10 cellular contexts compared by ENCODE assay signal in genomic region chr2:118056165-118056534, GRCh38. TPM values are rescaled to one million over a fixed set of nuclear protein-coding genes. Genes with fewer than 3 reads are reported as not detected.
DNase-seq lines count a peak whose midpoint lies in the region; ATAC-seq, FAIRE-seq and TF ChIP-seq lines count a peak whose summit lies in the region.
"Had no signal": no experiment of that assay in that cellular context is flagged by ENCODE, and none has a peak within 500 bp of the region (broad histone marks: within the 10 kb centered on the region; RNA-seq: fewer than 3 reads in every experiment).

No MANE protein-coding gene starts in this region.

- H3K9ac ChIP-seq in GM12878 (ENCODE audit: control insufficient read depth, insufficient read depth, low read length): no peak overlapping the region

- POLR2A ChIA-PET in GM12878 (lab: Charles Lee): interaction anchor here (1.2 to 1.5 kb wide), 3 partner anchors 10 to 35 kb away, joined by 4 to 6 read pairs (median 6); partner anchors contain the start of gene INSIG2

- no TSS peak for BruUV-seq in GM12878 (replicated peaks; lab: Mats Ljungman, UMichigan)

- TF ChIP-seq CTCF in DOHH2 (IDR thresholded peaks at IDR 0.05; ENCODE audit: low read depth, low read length, poor library complexity, severe bottlenecking): no peak
- no peak for TF ChIP-seq CTCF in GM12878 (IDR thresholded peaks at IDR 0.05 in 2 of 3, conservative IDR thresholded peaks at IDR 0.05 in 1 of 3; ENCODE audit: control insufficient read depth in 2 of 3, extremely low read depth in 1 of 3, insufficient read depth in 1 of 3, low read depth in 3 of 3, low read length in 3 of 3)

- H3K4me3 ChIP-seq in DOHH2 (ENCODE audit: low read length) (peak overlapping the region; percentile 67), GM12878 (peak overlapping the region; percentile 56)

- H3K27ac Mint-ChIP-seq in activated naive CD8-positive, alpha-beta T cell treated with anti-CD3 and anti-CD28 coated beads for 36 hours: no peak overlapping the region

- CTCF ChIA-PET in GM12878 (lab: Yijun Ruan, JAX): interaction anchor here (1.0 to 19.8 kb wide), 6 partner anchors 7 to 240 kb away, joined by 3 to 626 read pairs (median 7); partner anchors contain the start of gene INSIG2

- H3K9me3 ChIP-seq in DOHH2 (ENCODE audit: control insufficient read depth, insufficient read depth, low read length) (no peaks in the 10 kb centered on the region), GM12878 (replicated peaks; ENCODE audit: control insufficient read depth, insufficient read depth, low read length) (no peaks in the 10 kb centered on the region)

- peaks cover 17% of the 10 kb centered on the region for H3F3A ChIP-seq in DOHH2 (ENCODE audit: control insufficient read depth, insufficient read depth)

- peak; percentile 90 for ATAC-seq in GM19468 (IDR thresholded peaks at IDR 0.05; ENCODE audit: extremely low read depth, unreplicated experiment)
- peak; percentile 95 for ATAC-seq in HG03139 (IDR thresholded peaks at IDR 0.05; ENCODE audit: unreplicated experiment)
- peak; percentile 92 for ATAC-seq in GM12878

- H3K36me3 Mint-ChIP-seq in activated naive CD8-positive, alpha-beta T cell treated with anti-CD3 and anti-CD28 coated beads for 36 hours: no peaks in the 10 kb centered on the region

- TF ChIP-seq EP300 in GM12878 (IDR thresholded peaks at IDR 0.05; ENCODE audit: borderline replicate concordance in 1 of 2, control insufficient read depth in 1 of 2, low read depth in 2 of 2, low read length in 2 of 2): peak; percentile 72 to 90

- peak; percentile 86 for DNase-seq in GM12878 (ENCODE audit: low read depth, low spot score)
- no peak for DNase-seq in stimulated activated CD4-positive, alpha-beta T cell treated with anti-CD3 and anti-CD28 coated beads, Interleukin-2, amount 100 ng/mL, for 24 hours
- DNase-seq in erythroblast (lab: John Stamatoyannopoulos, UW): no peak
- no peak for DNase-seq in activated naive CD8-positive, alpha-beta T cell treated with anti-CD3 and anti-CD28 coated beads for 36 hours
- DNase-seq in posterior cingulate gyrus: no peak
- DNase-seq: SW 1271 had no signal

- H3K36me3 ChIP-seq in DOHH2 (ENCODE audit: control insufficient read depth, low read length): no peaks in the 10 kb centered on the region
- no peaks in the 10 kb centered on the region for H3K36me3 ChIP-seq in GM12878 (ENCODE audit: control insufficient read depth in 2 of 2, insufficient read depth in 2 of 2, low read length in 1 of 2)

- H3K4me3 Mint-ChIP-seq in activated naive CD8-positive, alpha-beta T cell treated with anti-CD3 and anti-CD28 coated beads for 36 hours: no peak overlapping the region

- TF ChIP-seq RAD21 in GM12878 (IDR thresholded peaks at IDR 0.05; ENCODE audit: insufficient read depth, low read depth, low read length): no peak

- H3K4me1 ChIP-seq in DOHH2 (ENCODE audit: control insufficient read depth, low read length) (peaks cover 70% of the 10 kb centered on the region), GM12878 (ENCODE audit: control insufficient read depth, insufficient read depth, low read length) (peaks cover 39% of the 10 kb centered on the region)

- H3K27me3 Mint-ChIP-seq in activated naive CD8-positive, alpha-beta T cell treated with anti-CD3 and anti-CD28 coated beads for 36 hours: peaks cover 62% of the 10 kb centered on the region

- H3K9me3 Mint-ChIP-seq in activated naive CD8-positive, alpha-beta T cell treated with anti-CD3 and anti-CD28 coated beads for 36 hours: no peaks in the 10 kb centered on the region

- peak overlapping the region; percentile 44 for H2AFZ ChIP-seq in GM12878 (ENCODE audit: control insufficient read depth, low read depth, low read length)

- H3K27ac ChIP-seq in DOHH2 (ENCODE audit: low read depth, low read length) (peak overlapping the region; percentile 94), GM12878 (ENCODE audit: control insufficient read depth, insufficient read depth) (peak overlapping the region; percentile 73)
- H3K27ac ChIP-seq: C4-2B had no signal

- no peaks in the 10 kb centered on the region for H3K27me3 ChIP-seq in DOHH2 (ENCODE audit: control insufficient read depth, low read length)
- H3K27me3 ChIP-seq in GM12878 (replicated peaks in 1 of 2; ENCODE audit: control insufficient read depth in 2 of 2, insufficient read depth in 2 of 2, low read length in 1 of 2): no peaks in the 10 kb centered on the region

- SMC1A ChIA-PET in GM12878 (lab: Charles Lee; ENCODE audit: uncharacterized antibody, unreplicated experiment): interaction anchor here (0.6 to 11.4 kb wide), 7 partner anchors 7 to 67 kb away, joined by 3 to 358 read pairs (median 5); partner anchors contain the start of gene INSIG2

- H3K4me1 Mint-ChIP-seq in activated naive CD8-positive, alpha-beta T cell treated with anti-CD3 and anti-CD28 coated beads for 36 hours: peaks cover 8% of the 10 kb centered on the region

- FAIRE-seq in GM12878 (lab: Jason Lieb, UNC): peak; percentile 35

- H4K20me1 ChIP-seq in DOHH2 (ENCODE audit: control insufficient read depth, insufficient read depth, low read depth, low read length): no peaks in the 10 kb centered on the region
- H4K20me1 ChIP-seq in GM12878 (ENCODE audit: control insufficient read depth, insufficient read depth): no peaks in the 10 kb centered on the region; the same call in 1 of the 2 replicates

- intact Hi-C loops in GM12878 (cut with micrococcal nuclease; ENCODE audit: unreplicated experiment): loop anchor here (5.0 kb wide), 1 partner anchor 131 kb away; no protein-coding TSS in a partner anchor
- intact Hi-C loops in posterior cingulate gyrus (cut with DNase I): no loop called here

- RAD21 ChIA-PET in GM12878 (lab: Charles Lee; ENCODE audit: unreplicated experiment): interaction anchor here (0.7 to 3.1 kb wide), 8 partner anchors 9 to 826 kb away, joined by 3 to 48 read pairs (median 5); partner anchors contain the start of gene INSIG2

- TF ChIP-seq POLR2A in GM12878 (IDR thresholded peaks at IDR 0.05; ENCODE audit: low read depth, low read length): no peak
- no peak for TF ChIP-seq POLR2A in erythroblast (IDR thresholded peaks at IDR 0.05; ENCODE audit: low read length)

- no peaks in the 10 kb centered on the region for H3K79me2 ChIP-seq in DOHH2 (ENCODE audit: control insufficient read depth, low read length)
- H3K79me2 ChIP-seq in GM12878 (ENCODE audit: control insufficient read depth, insufficient read depth, low read length): no peaks in the 10 kb centered on the region

- in situ Hi-C loops in GM12878 (cut with MboI): no loop called here

- WGBS in GM12878 (ENCODE audit: insufficient coverage, insufficient replicate concordance, low lambda C conversion rate, missing lambda C conversion rate): 2% methylated on average over 3 of the region's 3 CpGs

- no peaks in the 10 kb centered on the region for H3K9me2 ChIP-seq in DOHH2 (replicated peaks; ENCODE audit: control insufficient read depth, low read length)

- peak overlapping the region; percentile 83 for H3K4me2 ChIP-seq in DOHH2 (ENCODE audit: low read length)
- peak overlapping the region; percentile 92 for H3K4me2 ChIP-seq in GM12878 (ENCODE audit: control insufficient read depth, insufficient read depth)

TF ChIP-seq in GM12878, 131 proteins besides CTCF, POLR2A, EP300 and RAD21 (continues in another document):
- TF ChIP-seq CREB1 (IDR thresholded peaks at IDR 0.05; ENCODE audit: low read depth) (0 out of 2 replicates have a peak, but pooled peaks have one; percentile 12), TBL1XR1 (IDR thresholded peaks at IDR 0.05; ENCODE audit: low read depth, low read length) (0 out of 2 replicates have a peak, but pooled peaks have one; percentile 42), IRF4 (IDR thresholded peaks at IDR 0.05; ENCODE audit: low read depth, low read length) (peak; percentile 93), ZNF24 (IDR thresholded peaks at IDR 0.05) (peak; percentile 49; the same call in 1 of the 2 replicates), NFIC (IDR thresholded peaks at IDR 0.05; ENCODE audit: low read depth, low read length) (peak; percentile 28)

RNA-seq across cellular contexts. Expression of gene INSIG2, which starts 32.1 kb away (rescaled TPM):
- total RNA-seq in GM12878 (2013; cell fraction: nucleolus; rRNA removed): 103 and 109 TPM in 2 replicates
- total RNA-seq in GM12878 (2014; rRNA removed): 4.9 and 6.4 TPM in 2 replicates
- 4.9 and 5.4 TPM in 2 replicates for total RNA-seq in GM12878 (2014; rRNA removed; fragmentation: Illumina TruSeq; extraction: Trizol)
- total RNA-seq in GM12878 (2021): 9.3 and 9.7 TPM in 2 replicates
- polyA plus RNA-seq in GM12878 (2011; ENCODE audit: low read depth): 24.6 TPM
- polyA plus RNA-seq in GM12878 (2011; rRNA removed): 92.7 and 119 TPM in 2 replicates
- 23.0 and 39.4 TPM in 2 replicates for polyA plus RNA-seq in GM12878 (2011; cell fraction: cytosol; rRNA removed)
- 26.6 and 39.5 TPM in 2 replicates for polyA plus RNA-seq in GM12878 (2011; cell fraction: nucleus; rRNA removed)
- 33.5 and 66.6 TPM in 2 replicates for polyA plus RNA-seq in GM12878 (2012)
- polyA plus RNA-seq in GM12878 (2014; fragmentation: Illumina TruSeq; extraction: Trizol): 8.7 and 11.2 TPM in 2 replicates
- polyA plus RNA-seq in GM12878 (2014; fragmentation: Nextera tagmentation; extraction: Ambion mirVana): 10 to 100 TPM; 14.2 to 15.6 TPM
- 9.1 and 10.0 TPM in 2 replicates for polyA plus RNA-seq in GM12878 (2014; rRNA removed)
- 10 to 100 TPM; 19.0 to 21.7 TPM for polyA plus RNA-seq in GM12878 (2016; fragmentation: Nextera tagmentation; extraction: Ambion mirVana)
- polyA minus RNA-seq in GM12878 (2011; rRNA and poly(A)+ RNA removed): 37.0 and 57.6 TPM in 2 replicates
- polyA minus RNA-seq in GM12878 (2011; cell fraction: cytosol; rRNA and poly(A)+ RNA removed): 14.3 and 19.6 TPM in 2 replicates
- polyA minus RNA-seq in GM12878 (2011; cell fraction: nucleus; rRNA and poly(A)+ RNA removed): 28.3 and 35.3 TPM in 2 replicates
- 10 to 100 TPM; 31.8 to 35.3 TPM for total RNA-seq in activated naive CD8-positive, alpha-beta T cell treated with anti-CD3 and anti-CD28 coated beads for 36 hours

RNA-seq across cellular contexts. Expression of gene CCDC93, which starts 42.3 kb away (rescaled TPM):
- total RNA-seq in GM12878 (2013; cell fraction: nucleolus; rRNA removed): 95.8 and 133 TPM in 2 replicates
- total RNA-seq in GM12878 (2014; rRNA removed) (13.8 and 18.1 TPM in 2 replicates), GM12878 (2014; rRNA removed; fragmentation: Illumina TruSeq; extraction: Trizol) (16.3 and 17.4 TPM in 2 replicates), GM12878 (2021) (15.8 and 17.1 TPM in 2 replicates)
- polyA plus RNA-seq in GM12878 (2011; ENCODE audit: low read depth): 8.9 TPM
- polyA plus RNA-seq in GM12878 (2011; rRNA removed) (27.2 and 27.6 TPM in 2 replicates), GM12878 (2014; fragmentation: Illumina TruSeq; extraction: Trizol) (14.3 and 20.7 TPM in 2 replicates), GM12878 (2014; fragmentation: Nextera tagmentation; extraction: Ambion mirVana) (1 to 10 TPM; 3.6 to 4.0 TPM), GM12878 (2014; rRNA removed) (12.2 and 14.4 TPM in 2 replicates), GM12878 (2016; fragmentation: Nextera tagmentation; extraction: Ambion mirVana) (10 to 100 TPM; 11.3 to 13.1 TPM)
- polyA plus RNA-seq in GM12878 (2011; cell fraction: cytosol; rRNA removed): 12.7 and 15.6 TPM in 2 replicates
- polyA plus RNA-seq in GM12878 (2011; cell fraction: nucleus; rRNA removed): 105 and 122 TPM in 2 replicates
- polyA plus RNA-seq in GM12878 (2012): 9.5 and 12.9 TPM in 2 replicates
- 22.3 and 25.7 TPM in 2 replicates for polyA minus RNA-seq in GM12878 (2011; rRNA and poly(A)+ RNA removed)
- polyA minus RNA-seq in GM12878 (2011; cell fraction: cytosol; rRNA and poly(A)+ RNA removed): 4.5 and 5.3 TPM in 2 replicates
- 56.3 and 72.3 TPM in 2 replicates for polyA minus RNA-seq in GM12878 (2011; cell fraction: nucleus; rRNA and poly(A)+ RNA removed)
- total RNA-seq in activated naive CD8-positive, alpha-beta T cell treated with anti-CD3 and anti-CD28 coated beads for 36 hours: 10 to 100 TPM; 22.9 to 25.5 TPM
